In the genomic region with DNA sequence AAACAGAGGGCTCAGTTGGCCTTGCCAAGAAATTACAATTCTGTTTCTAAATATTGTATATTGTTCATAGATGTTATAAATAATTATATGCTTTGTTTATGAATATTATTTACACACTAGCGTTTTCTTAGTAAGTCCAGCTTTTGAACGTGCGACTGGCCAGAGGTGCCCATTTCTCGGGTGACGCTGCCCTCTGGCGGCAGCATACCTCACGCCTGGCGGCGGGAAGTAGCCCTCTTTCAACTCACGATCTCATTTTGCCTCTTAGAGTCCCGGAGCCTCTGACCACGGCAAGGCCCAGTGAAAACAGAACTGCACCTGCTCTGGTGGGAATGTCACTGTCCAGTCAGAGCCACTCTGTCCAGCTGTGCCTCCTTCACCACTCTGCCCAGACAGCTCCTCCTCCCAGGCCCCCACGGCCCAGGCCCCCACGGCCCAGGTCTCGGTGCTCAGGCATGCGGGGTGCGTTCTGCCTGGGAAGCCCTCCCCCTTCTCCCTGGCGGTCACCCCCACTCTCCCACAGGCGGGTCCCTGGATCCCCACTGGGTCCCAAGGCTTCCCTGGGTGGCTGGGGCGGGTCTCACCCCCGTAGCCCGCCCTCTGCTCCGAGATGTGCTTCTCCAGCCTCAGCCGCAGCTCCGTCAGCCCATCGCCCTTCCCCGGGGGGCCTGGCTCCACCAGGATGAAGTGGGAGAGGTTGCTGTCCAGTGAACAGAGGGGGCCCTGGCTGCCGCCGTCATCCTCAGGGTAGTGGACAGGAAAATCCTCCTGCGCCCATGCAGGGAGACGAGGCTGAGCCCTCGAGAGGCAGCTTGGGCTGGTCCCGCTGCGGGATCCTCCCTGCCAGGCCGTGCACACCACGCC, we compare ENCODE assay signal across 9 cellular contexts. TPM values are rescaled to one million over a fixed set of nuclear protein-coding genes. Genes with fewer than 3 reads are reported as not detected.
A peak's percentile ranks its signal among the peaks of the same experiment; 100 is the strongest.
DNase-seq lines count a peak whose midpoint lies in the region; ATAC-seq, FAIRE-seq and TF ChIP-seq lines count a peak whose summit lies in the region.
"Had no signal": no experiment of that assay in that cellular context is flagged by ENCODE, and none has a peak within 500 bp of the region (broad histone marks: within the 10 kb centered on the region; RNA-seq: fewer than 3 reads in every experiment).

No MANE protein-coding gene starts in this region.

- peak; percentile 88 for TF ChIP-seq CTCF in osteoblast (IDR thresholded peaks at IDR 0.05; ENCODE audit: extremely low read depth, low read depth, low read length)

- peak overlapping the region; percentile 29 for H3K4me2 ChIP-seq in osteoblast (ENCODE audit: insufficient read depth, low read length)

- peak; percentile 66 for DNase-seq in COLO668 (lab: John Stamatoyannopoulos, UW; ENCODE audit: unreplicated experiment)
- DNase-seq in HT-29 (ENCODE audit: low spot score), result peak; percentile 88
- DNase-seq in RKO (ENCODE audit: low spot score), result peak; percentile 81
- peak; percentile 64 for DNase-seq in activated naive CD4-positive, alpha-beta T cell treated with Interleukin-2 at 50 U/mL for 16 hours
- peak; percentile 86 to 91 for DNase-seq in frontal cortex (ENCODE audit: low spot score in 2 of 2)
- peak; percentile 99 for DNase-seq in osteoblast (ENCODE audit: insufficient read length, low spot score, missing footprints)
- peak; percentile 85 for DNase-seq in ureter (ENCODE audit: low spot score)

- H2AFZ ChIP-seq in osteoblast (ENCODE audit: low read length), result no peak overlapping the region

- H3K79me2 ChIP-seq in osteoblast (ENCODE audit: insufficient read depth, low read length), result no peaks in the 10 kb centered on the region

- no peak overlapping the region for H3K27ac ChIP-seq in osteoblast (ENCODE audit: low read depth, low read length)
- H3K27ac ChIP-seq: SK-N-MC had no signal

- FAIRE-seq in frontal cortex (lab: Jason Lieb, UNC), result peak; percentile 23

- H4K20me1 ChIP-seq in osteoblast (ENCODE audit: insufficient read depth, low read length), result no peaks in the 10 kb centered on the region

- H3K27me3 ChIP-seq in osteoblast (ENCODE audit: insufficient read depth, low read length), result no peaks in the 10 kb centered on the region

- H3K9me3 ChIP-seq in osteoblast (ENCODE audit: low read depth, low read length), result no peaks in the 10 kb centered on the region

- H3K4me1 ChIP-seq in osteoblast (ENCODE audit: insufficient read depth, low read length), result no peaks in the 10 kb centered on the region

- no peaks in the 10 kb centered on the region for H3K36me3 ChIP-seq in osteoblast (ENCODE audit: insufficient read depth, low read length)

- no peak overlapping the region for H3K4me3 ChIP-seq in osteoblast (ENCODE audit: insufficient read depth, low read length)
- H3K4me3 ChIP-seq: SK-N-MC had no signal

- no peak for ATAC-seq in HG02798 (IDR thresholded peaks at IDR 0.05; ENCODE audit: poor library complexity, unreplicated experiment)

RNA-seq across cellular contexts. Expression of a gene that starts 19.3 kb away (rescaled TPM):
- total RNA-seq in HT-29 (2014; rRNA removed; shearing (Covaris generic)), result 114 and 126 TPM in 2 replicates
- 31.8 TPM for total RNA-seq in frontal cortex
- total RNA-seq in osteoblast, result 42.4 and 46.7 TPM in 2 replicates
- total RNA-seq in ureter, result 41.6 TPM

RNA-seq across cellular contexts. Expression of a gene that starts 24.4 kb away (rescaled TPM):
- 1.7 and 1.8 TPM in 2 replicates for total RNA-seq in HT-29 (2014; rRNA removed; shearing (Covaris generic))
- total RNA-seq in frontal cortex (not detected), osteoblast (under 0.01 TPM in 1 of 2 replicates, not detected in the other), ureter (0.60 TPM)

RNA-seq across cellular contexts. Expression of a gene that starts 24.9 kb away (rescaled TPM):
- total RNA-seq in HT-29 (2014; rRNA removed; shearing (Covaris generic)), result 9.2 and 9.9 TPM in 2 replicates
- total RNA-seq in frontal cortex, result under 0.01 TPM
- not detected in 2 replicates for total RNA-seq in osteoblast
- total RNA-seq in ureter, result 63.0 TPM

RNA-seq across cellular contexts. Expression of a gene that starts 42.8 kb away (rescaled TPM):
- total RNA-seq in HT-29 (2014; rRNA removed; shearing (Covaris generic)), result 121 and 132 TPM in 2 replicates
- total RNA-seq in frontal cortex, result 67.7 TPM
- 184 and 195 TPM in 2 replicates for total RNA-seq in osteoblast
- 831 TPM for total RNA-seq in ureter

Comparison
In these comparisons a context has a peak if more than half of its experiments do, and no peak if none do; other contexts are left out.
1. RNA of a gene that starts 24.9 kb away (total RNA-seq): 63.0 TPM in ureter (single experiment) and 9.2 to 9.9 TPM in HT-29; under 0.01 TPM in frontal cortex (single experiment) and not detected in osteoblast; every median in the first group is over 10 times any median in the second.
2. Peak in every context shown above with its lines, with median percentiles within 50 percentile points of each other: DNase-seq.